In the genomic region with DNA sequence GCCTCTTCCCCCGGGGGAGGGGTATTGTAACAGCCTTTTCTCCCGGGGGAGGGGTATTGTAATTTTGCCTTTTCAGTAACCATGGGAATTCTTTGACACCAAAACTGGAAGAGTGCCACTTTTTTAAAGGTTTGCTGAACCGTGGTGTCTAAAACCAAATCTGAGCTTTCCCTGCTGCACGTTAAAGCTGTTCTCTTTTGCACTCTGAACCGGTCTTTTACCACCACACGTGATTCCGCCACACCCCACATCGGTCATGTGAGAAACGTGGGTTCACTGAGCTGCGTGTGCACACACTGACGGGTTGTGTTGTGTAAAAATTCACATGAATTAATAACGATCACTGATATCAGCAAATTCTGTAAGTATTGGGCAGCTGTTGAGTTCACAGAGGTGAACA, we compare ENCODE assay signal across 18 cellular contexts. TPM values are rescaled to one million over a fixed set of nuclear protein-coding genes. Genes with fewer than 3 reads are reported as not detected.
DNase-seq lines count a peak whose midpoint lies in the region; ATAC-seq, FAIRE-seq and TF ChIP-seq lines count a peak whose summit lies in the region.
"Had no signal": no experiment of that assay in that cellular context is flagged by ENCODE, and none has a peak within 500 bp of the region (broad histone marks: within the 10 kb centered on the region; RNA-seq: fewer than 3 reads in every experiment).

No MANE protein-coding gene starts in this region.

- no peaks in the 10 kb centered on the region for H3K36me3 Mint-ChIP-seq in progenitor cell of endocrine pancreas (ENCODE audit: insufficient read depth)
- H3K36me3 Mint-ChIP-seq in MCF 10A (ENCODE audit: insufficient read depth, unreplicated experiment): no peaks in the 10 kb centered on the region

- no peaks in the 10 kb centered on the region for H3K9me1 ChIP-seq in K562 (ENCODE audit: control insufficient read depth, insufficient read depth, low read length)

- H2AFZ ChIP-seq in K562 (ENCODE audit: low read depth, low read length): no peak overlapping the region

- no peak overlapping the region for H3K9ac ChIP-seq in K562 (ENCODE audit: insufficient read depth in 1 of 2, low read depth in 2 of 2, low read length in 2 of 2)

- TF ChIP-seq POLR2A in K562 (conservative IDR thresholded peaks at IDR 0.05): no peak

- TF ChIP-seq EP300 in K562 (IDR thresholded peaks at IDR 0.05; ENCODE audit: low read length): no peak

- H3K9me3 Mint-ChIP-seq in progenitor cell of endocrine pancreas (ENCODE audit: low read depth): no peaks in the 10 kb centered on the region
- H3K9me3 Mint-ChIP-seq in MCF 10A (ENCODE audit: unreplicated experiment): no peaks in the 10 kb centered on the region
- H3K9me3 Mint-ChIP-seq: activated T-helper 2 cell treated with anti-CD3 and anti-CD28 coated beads, Interferon-gamma antibody, Interleukin-2, Interleukin-4, amounts not matched to agents 10 μg/mL and 5 μg/mL and 100 μg/mL, durations not matched to agents 14 hours and 24 hours and 36 hours had no signal

- no peaks in the 10 kb centered on the region for H3K36me3 ChIP-seq in K562 (ENCODE audit: control insufficient read depth, insufficient read depth, low read length)
- H3K36me3 ChIP-seq: esophagus muscularis mucosa, thyroid gland had no signal

- peaks cover 32% of the 10 kb centered on the region for H3K27me3 Mint-ChIP-seq in progenitor cell of endocrine pancreas
- peaks cover 47% of the 10 kb centered on the region for H3K27me3 Mint-ChIP-seq in MCF 10A (ENCODE audit: insufficient read depth, unreplicated experiment)

- H3K27ac ChIP-seq in K562 (ENCODE audit: extremely low read depth, low read depth, low read length): no peak overlapping the region
- H3K27ac ChIP-seq: C4-2B, esophagus muscularis mucosa, thyroid gland had no signal

- H3K4me2 ChIP-seq in K562 (ENCODE audit: insufficient read depth, low read length): no peak overlapping the region
- H3K4me2 ChIP-seq: smooth muscle cell had no signal

- peaks cover 3% of the 10 kb centered on the region for H3K9me3 ChIP-seq in K562 (replicated peaks; ENCODE audit: control insufficient read depth, insufficient read depth, low read depth, low read length)
- H3K9me3 ChIP-seq: esophagus muscularis mucosa, thyroid gland had no signal

- intact Hi-C loops in K562 (cut with micrococcal nuclease) (no loop called here), MCF 10A (cut with micrococcal nuclease) (no loop called here)

- H3K27me3 ChIP-seq in K562 (ENCODE audit: control insufficient read depth in 2 of 2, insufficient read depth in 2 of 2, low read length in 2 of 2): peaks cover 30 to 61% of the 10 kb centered on the region in 2 experiments; a peak in 4 of 5 replicates
- H3K27me3 ChIP-seq: thyroid gland had no signal

- peaks cover 4% of the 10 kb centered on the region for H3K4me1 Mint-ChIP-seq in progenitor cell of endocrine pancreas (ENCODE audit: low read depth)
- H3K4me1 Mint-ChIP-seq in MCF 10A (ENCODE audit: insufficient read depth, unreplicated experiment): no peaks in the 10 kb centered on the region

- no peak for FAIRE-seq in K562 (lab: Jason Lieb, UNC)

- ATAC-seq in K562 (no peak), GM21619 (IDR thresholded peaks at IDR 0.05; ENCODE audit: unreplicated experiment) (no peak)
- ATAC-seq: activated CD4-positive, CD25-positive, alpha-beta regulatory T cell treated with anti-CD3 and anti-CD28 coated beads, Interleukin-2, amount 50 U/mL, for 24 hours had no signal

- in situ Hi-C loops in K562 (cut with MboI): no loop called here

- 27% methylated on average over 12 of the region's 12 CpGs for WGBS in K562 (ENCODE audit: insufficient coverage, low coverage, missing lambda C conversion rate)

- TF ChIP-seq CTCF in K562 (IDR thresholded peaks at IDR 0.05 in 2 of 3, conservative IDR thresholded peaks at IDR 0.05 in 1 of 3; ENCODE audit: insufficient read depth in 2 of 3, low read depth in 1 of 3, low read length in 3 of 3): no peak
- TF ChIP-seq CTCF in progenitor cell of endocrine pancreas (IDR thresholded peaks at IDR 0.05; ENCODE audit: unreplicated experiment): no peak
- TF ChIP-seq CTCF in MCF 10A (IDR thresholded peaks at IDR 0.05; ENCODE audit: unreplicated experiment): no peak

- H4K20me1 ChIP-seq in K562 (replicated peaks; ENCODE audit: control insufficient read depth, insufficient read depth, low read length): no peaks in the 10 kb centered on the region

- H3K79me2 ChIP-seq in K562 (ENCODE audit: control insufficient read depth, insufficient read depth, low read length): no peaks in the 10 kb centered on the region

- no peak for TF ChIP-seq RAD21 in K562 (CRISPR knock-in tag; conservative IDR thresholded peaks at IDR 0.05 in 1 of 2, IDR thresholded peaks at IDR 0.05 in 1 of 2)

- POLR2A ChIA-PET in K562 (lab: Yijun Ruan, JAX) (no interaction called here), MCF 10A (lab: Yijun Ruan, JAX) (no interaction called here)

- no TSS peak for BruUV-seq in K562 (replicated peaks; lab: Mats Ljungman, UMichigan)
- no TSS peak for BruUV-seq in MCF 10A (replicated peaks; lab: Mats Ljungman, UMichigan)

- peaks cover 0 to 36% of the 10 kb centered on the region in 2 experiments; a peak in 2 of 5 replicates for H3K4me1 ChIP-seq in K562 (replicated peaks in 1 of 2; ENCODE audit: control insufficient read depth in 2 of 2, insufficient read depth in 2 of 2, low read length in 2 of 2)
- H3K4me1 ChIP-seq: esophagus muscularis mucosa, thyroid gland had no signal

- H3K27ac Mint-ChIP-seq in progenitor cell of endocrine pancreas (peak overlapping the region; percentile 93), MCF 10A (ENCODE audit: low read depth, unreplicated experiment) (no peak overlapping the region)
- H3K27ac Mint-ChIP-seq: activated T-helper 2 cell treated with anti-CD3 and anti-CD28 coated beads, Interferon-gamma antibody, Interleukin-2, Interleukin-4, amounts not matched to agents 10 μg/mL and 5 μg/mL and 100 μg/mL, durations not matched to agents 14 hours and 24 hours and 36 hours had no signal

- no peak overlapping the region for H3K4me3 ChIP-seq in K562
- H3K4me3 ChIP-seq: esophagus muscularis mucosa, smooth muscle cell, thyroid gland had no signal

- H3K4me3 Mint-ChIP-seq in progenitor cell of endocrine pancreas (ENCODE audit: low read depth) (no peak overlapping the region), MCF 10A (ENCODE audit: unreplicated experiment) (no peak overlapping the region)

- CTCF ChIA-PET in K562 (lab: Yijun Ruan, JAX; ENCODE audit: low intra/inter-chr PET ratio): no interaction called here
- CTCF ChIA-PET in MCF 10A (lab: Yijun Ruan, JAX): interaction anchor here (0.6 kb wide), 1 partner anchor 79 kb away, joined by 3 read pairs; no protein-coding TSS in a partner anchor

- peak; percentile 10 to 22 for DNase-seq in NOMO-1 (lab: John Stamatoyannopoulos, UW; ENCODE audit: unreplicated experiment in 2 of 2)
- DNase-seq in NOMO-1 treated with dmso at 0.1 percent for 144 hours (lab: John Stamatoyannopoulos, UW; ENCODE audit: unreplicated experiment): no peak
- DNase-seq in NCI-H1694 (lab: John Stamatoyannopoulos, UW): peak; percentile 42
- DNase-seq in K562 (ENCODE audit: extremely low read depth in 1 of 4, low spot score in 3 of 4): no peak
- DNase-seq in progenitor cell of endocrine pancreas (ENCODE audit: low spot score, unreplicated experiment): no peak
- DNase-seq in MCF 10A (ENCODE audit: unreplicated experiment): no peak
- DNase-seq in HT-29 (ENCODE audit: low spot score): no peak
- DNase-seq: amniotic stem cell; effector CD4-positive, alpha-beta T cell; NCI-H1417 treated with DMSO at 0.1 percent for 48 hours; Right ventricle myocardium superior; thyroid gland had no signal

TF ChIP-seq in K562, 482 proteins besides CTCF, POLR2A, EP300 and RAD21 (continues in another document):
- TF ChIP-seq E2F6 (IDR thresholded peaks at IDR 0.05; ENCODE audit: borderline replicate concordance in 1 of 2, extremely low read depth in 1 of 2, insufficient read depth in 1 of 2, insufficient read length in 1 of 2, low read depth in 1 of 2, low read length in 1 of 2, poor library complexity in 1 of 2, severe bottlenecking in 1 of 2) (no peak), TEAD1 (CRISPR knock-in tag; IDR thresholded peaks at IDR 0.05) (no peak)

RNA-seq across cellular contexts. Expression of gene ACSF3, which starts 9.2 kb away (rescaled TPM):
- total RNA-seq in K562 (2011; cell fraction: chromatin; rRNA removed; ENCODE audit: low replicate concordance): 55.6 and 73.7 TPM in 2 replicates
- total RNA-seq in K562 (2011; cell fraction: nucleolus; rRNA removed): 44.2 and 45.9 TPM in 2 replicates
- 35.3 and 39.0 TPM in 2 replicates for total RNA-seq in K562 (2011; cell fraction: nucleoplasm; rRNA removed)
- total RNA-seq in K562 (2014; rRNA removed) (28.5 and 37.0 TPM in 2 replicates), K562 (2014; rRNA removed; fragmentation: Illumina TruSeq; extraction: Trizol) (14.0 and 14.6 TPM in 2 replicates), K562 (2015; rRNA removed; fragmentation: Illumina TruSeq; extraction: Trizol) (14.5 and 16.9 TPM in 2 replicates), K562 (2021) (31.7 and 32.8 TPM in 2 replicates), progenitor cell of endocrine pancreas (25.2 and 31.3 TPM in 2 replicates), MCF 10A (2022) (39.2 and 43.7 TPM in 2 replicates)
- polyA plus RNA-seq in K562 (2011; rRNA removed) (14.9 and 15.9 TPM in 2 replicates), K562 (2014; fragmentation: Illumina TruSeq; extraction: Trizol) (14.7 and 21.0 TPM in 2 replicates), K562 (2014; fragmentation: Nextera tagmentation; extraction: Ambion mirVana) (1 to 10 TPM in 1 of 2 experiments, under 1 TPM in 1; 0.77 to 1.9 TPM), K562 (2014; rRNA removed) (27.3 and 29.8 TPM in 2 replicates)
- polyA plus RNA-seq in K562 (2011; cell fraction: cytosol; rRNA removed): 12.9 and 34.5 TPM in 2 replicates
- 22.1 and 40.2 TPM in 2 replicates for polyA plus RNA-seq in K562 (2011; cell fraction: nucleus; rRNA removed)
- 16.9 and 29.2 TPM in 2 replicates for polyA plus RNA-seq in K562 (2012)
- polyA minus RNA-seq in K562 (2011; rRNA and poly(A)+ RNA removed): 16.2 and 17.6 TPM in 2 replicates
- 40.6 and 53.1 TPM in 2 replicates for polyA minus RNA-seq in K562 (2011; cell fraction: cytosol; rRNA and poly(A)+ RNA removed)
- 21.0 and 22.3 TPM in 2 replicates for polyA minus RNA-seq in K562 (2011; cell fraction: nucleus; rRNA and poly(A)+ RNA removed)
- 41.3 and 43.5 TPM in 2 replicates for total RNA-seq in HT-29 (2014; rRNA removed; shearing (Covaris generic))

Comparison
In these comparisons a context has a peak if more than half of its experiments do, and no peak if none do; other contexts are left out.
1. DNase-seq: peak in NOMO-1 (2 of 2) and NCI-H1694 (single experiment); none in NOMO-1 treated with dmso at 0.1 percent for 144 hours (single experiment), K562 (0 of 4), progenitor cell of endocrine pancreas (single experiment), MCF 10A (single experiment) and HT-29 (single experiment).